6 cellular contexts compared by ENCODE assay signal in genomic region chr4:16628835-16629234, GRCh38.
DNase-seq lines count a peak whose midpoint lies in the region; ATAC-seq and TF ChIP-seq lines count a peak whose summit lies in the region.
"Not testable (repeated sequence)": the region's sequence is repeated elsewhere in the genome, so short reads cannot be mapped to it uniquely, and the experiment has no call there.

No MANE protein-coding gene starts in this region.

- H4K12ac ChIP-seq in trophoblast cell (ENCODE audit: low read depth, low read length): not testable (repeated sequence)

- not testable (repeated sequence) for BruUV-seq in MCF 10A (replicated peaks; lab: Mats Ljungman, UMichigan)

- ATAC-seq in RWPE2 (ENCODE audit: low read depth): not testable (repeated sequence)

- peak overlapping the region in 1 of 2 experiments; percentile 71 for H2BK12ac ChIP-seq in mesenchymal stem cell (ENCODE audit: low read length in 2 of 2)
- H2BK12ac ChIP-seq in trophoblast cell (ENCODE audit: low read length): not testable (repeated sequence)

- H2BK120ac ChIP-seq in mesenchymal stem cell (ENCODE audit: low read depth, low read length); trophoblast cell (ENCODE audit: insufficient read depth, low read length, poor library complexity): not testable (repeated sequence)

- peaks cover 16% of the 10 kb centered on the region for H3K9me3 Mint-ChIP-seq in HFFc6
- not testable (repeated sequence) for H3K9me3 Mint-ChIP-seq in MCF 10A (ENCODE audit: unreplicated experiment)

- H3K4me3 ChIP-seq in AG04450 (ENCODE audit: low read depth, low read length); RWPE2 (ENCODE audit: severe bottlenecking); mesenchymal stem cell (ENCODE audit: insufficient read depth in 1 of 2, low read depth in 1 of 2, low read length in 2 of 2); trophoblast cell (ENCODE audit: low read depth, low read length): not testable (repeated sequence)

- not testable (repeated sequence) for H2BK15ac ChIP-seq in mesenchymal stem cell (ENCODE audit: low read depth, poor library complexity, severe bottlenecking)

- not testable (repeated sequence) for H3K27me3 Mint-ChIP-seq in HFFc6 (ENCODE audit: insufficient read depth); MCF 10A (ENCODE audit: insufficient read depth, unreplicated experiment)

- H3K79me1 ChIP-seq in mesenchymal stem cell (replicated peaks; ENCODE audit: low read length, poor library complexity, severe bottlenecking); trophoblast cell (ENCODE audit: low read length): not testable (repeated sequence)

- not testable (repeated sequence) for H2AK5ac ChIP-seq in mesenchymal stem cell (ENCODE audit: low read length, severe bottlenecking); trophoblast cell (ENCODE audit: low read length)

- POLR2A ChIA-PET in AG04450 (lab: Yijun Ruan, JAX) (interaction anchor here (0.6 to 0.8 kb wide), 2 partner anchors 56 to 258 kb away, joined by 3 to 4 read pairs; no protein-coding TSS in a partner anchor), MCF 10A (lab: Yijun Ruan, JAX) (interaction anchor here (0.6 to 1.0 kb wide), 2 partner anchors 116 to 829 kb away, joined by 3 read pairs; no protein-coding TSS in a partner anchor)

- H2BK5ac ChIP-seq in mesenchymal stem cell (ENCODE audit: low read depth, low read length, poor library complexity, severe bottlenecking); trophoblast cell (ENCODE audit: low read depth, low read length, poor library complexity): not testable (repeated sequence)

- not testable (repeated sequence) for H3K4me2 ChIP-seq in mesenchymal stem cell (ENCODE audit: low read length, poor library complexity, severe bottlenecking); trophoblast cell (ENCODE audit: low read length)

- H3K9ac ChIP-seq in mesenchymal stem cell (ENCODE audit: low read length): peak overlapping the region; percentile 48
- not testable (repeated sequence) for H3K9ac ChIP-seq in trophoblast cell (ENCODE audit: low read length)

- H4K8ac ChIP-seq in mesenchymal stem cell (ENCODE audit: low read length): peak overlapping the region; percentile 7
- H4K8ac ChIP-seq in trophoblast cell (ENCODE audit: low read depth, low read length): not testable (repeated sequence)

- H3K79me2 ChIP-seq in trophoblast cell (ENCODE audit: control insufficient read depth, insufficient read depth, low read length, poor library complexity): not testable (repeated sequence)

- CTCF ChIA-PET in AG04450 (lab: Charles Lee): not testable (repeated sequence)
- CTCF ChIA-PET in MCF 10A (lab: Yijun Ruan, JAX): interaction anchor here (0.7 to 4.3 kb wide), 3 partner anchors 8 to 72 kb away, joined by 4 to 20 read pairs (median 5); no protein-coding TSS in a partner anchor

- peaks cover 45% of the 10 kb centered on the region for H3K36me3 Mint-ChIP-seq in HFFc6 (ENCODE audit: low read depth)
- H3K36me3 Mint-ChIP-seq in MCF 10A (ENCODE audit: insufficient read depth, unreplicated experiment): not testable (repeated sequence)

- TF ChIP-seq CTCF in AG04450 (IDR thresholded peaks at IDR 0.05; ENCODE audit: low read depth, low read length); HFFc6 (IDR thresholded peaks at IDR 0.05); RWPE2 (IDR thresholded peaks at IDR 0.05; ENCODE audit: poor library complexity, severe bottlenecking); MCF 10A (IDR thresholded peaks at IDR 0.05; ENCODE audit: unreplicated experiment): not testable (repeated sequence)

- not testable (repeated sequence) for H3K4me3 Mint-ChIP-seq in HFFc6; MCF 10A (ENCODE audit: unreplicated experiment)

- peak overlapping the region in 1 of 2 experiments; percentile 67 for H3K4ac ChIP-seq in mesenchymal stem cell (ENCODE audit: low read depth in 1 of 2, low read length in 2 of 2)
- not testable (repeated sequence) for H3K4ac ChIP-seq in trophoblast cell (ENCODE audit: low read depth, low read length)

- H3K27ac ChIP-seq in AG04450 (ENCODE audit: low read depth, low read length) (peak overlapping the region; percentile 85), RWPE2 (ENCODE audit: poor library complexity, severe bottlenecking) (peak overlapping the region; percentile 91)
- not testable (repeated sequence) for H3K27ac ChIP-seq in mesenchymal stem cell (ENCODE audit: low read length, poor library complexity, severe bottlenecking); trophoblast cell (ENCODE audit: low read depth, low read length)

- H3K14ac ChIP-seq in mesenchymal stem cell (ENCODE audit: low read length in 2 of 2); trophoblast cell (ENCODE audit: low read length): not testable (repeated sequence)

- 97% methylated on average over 4 of the region's 4 CpGs for WGBS in mesenchymal stem cell
- WGBS in trophoblast cell (ENCODE audit: extremely low coverage, insufficient coverage, insufficient read length): no CpG with 5 or more reads among the region's 4 CpGs

- H3K4me1 Mint-ChIP-seq in HFFc6 (ENCODE audit: low read depth) (peaks cover 40% of the 10 kb centered on the region), MCF 10A (ENCODE audit: insufficient read depth, unreplicated experiment) (peaks cover 17% of the 10 kb centered on the region)

- not testable (repeated sequence) for H3K36me3 ChIP-seq in RWPE2 (ENCODE audit: low read depth); mesenchymal stem cell (ENCODE audit: control insufficient read depth in 1 of 2, insufficient read depth in 2 of 2, low read depth in 1 of 2, low read length in 2 of 2); trophoblast cell (ENCODE audit: control insufficient read depth in 1 of 2, insufficient read depth in 2 of 2, low read length in 2 of 2)

- not testable (repeated sequence) for H3K27me3 ChIP-seq in AG04450 (ENCODE audit: control insufficient read depth, insufficient read depth, low read length); RWPE2 (ENCODE audit: insufficient read depth, poor library complexity, severe bottlenecking); mesenchymal stem cell (ENCODE audit: control insufficient read depth in 1 of 2, insufficient read depth in 1 of 2, low read length in 2 of 2); trophoblast cell (ENCODE audit: insufficient read depth, low read length)

- H3K27ac Mint-ChIP-seq in HFFc6 (peak overlapping the region; percentile 91), MCF 10A (ENCODE audit: low read depth, unreplicated experiment) (peak overlapping the region; percentile 65)

- peak overlapping the region; percentile 72 for H4K91ac ChIP-seq in mesenchymal stem cell (ENCODE audit: low read length)
- H4K91ac ChIP-seq in trophoblast cell (ENCODE audit: low read depth, low read length): peak overlapping the region; percentile 3

- H3K4me1 ChIP-seq in RWPE2 (ENCODE audit: insufficient read depth, poor library complexity, severe bottlenecking): peaks cover 24% of the 10 kb centered on the region
- not testable (repeated sequence) for H3K4me1 ChIP-seq in mesenchymal stem cell (ENCODE audit: control insufficient read depth, insufficient read depth, low read depth, low read length); trophoblast cell (ENCODE audit: control insufficient read depth in 1 of 2, insufficient read depth in 2 of 2, low read length in 2 of 2)

- intact Hi-C loops in MCF 10A (cut with micrococcal nuclease): not testable (repeated sequence)

- H2AFZ ChIP-seq in mesenchymal stem cell (ENCODE audit: low read depth, low read length); trophoblast cell (ENCODE audit: insufficient read depth, low read length, poor library complexity): not testable (repeated sequence)

- H3K18ac ChIP-seq in mesenchymal stem cell (ENCODE audit: low read depth in 1 of 2, low read length in 2 of 2): peak overlapping the region; percentile 34 to 38
- not testable (repeated sequence) for H3K18ac ChIP-seq in trophoblast cell (ENCODE audit: low read length)

- not testable (repeated sequence) for H3K9me3 ChIP-seq in AG04450 (ENCODE audit: control insufficient read depth, insufficient read depth, low read length); RWPE2 (ENCODE audit: severe bottlenecking); mesenchymal stem cell (ENCODE audit: control insufficient read depth, low read length); trophoblast cell (ENCODE audit: insufficient read depth, low read depth, low read length)

- DNase-seq in AG04450 (ENCODE audit: low read depth, low spot score); HFFc6; RWPE2 (ENCODE audit: low spot score); MCF 10A (ENCODE audit: unreplicated experiment); mesenchymal stem cell; trophoblast cell: not testable (repeated sequence)

- not testable (repeated sequence) for H3K23ac ChIP-seq in mesenchymal stem cell (ENCODE audit: low read length in 2 of 2); trophoblast cell (ENCODE audit: low read length)
